ENCODE assay signal across 8 cellular contexts in genomic region chr11:9506489-9507343, GRCh38. TPM values are rescaled to one million over a fixed set of nuclear protein-coding genes. Genes with fewer than 3 reads are reported as not detected.
DNase-seq lines count a peak whose midpoint lies in the region; ATAC-seq, FAIRE-seq and TF ChIP-seq lines count a peak whose summit lies in the region.

No MANE protein-coding gene starts in this region.

- peak; percentile 52 to 84 (median 72) for DNase-seq in CD4-positive, CD25-positive, alpha-beta regulatory T cell
- peak; percentile 80 for DNase-seq in H4 (ENCODE audit: low spot score)
- peak; percentile 51 for DNase-seq in NCI-H2171 treated with DMSO at 0.1 percent for 48 hours (lab: John Stamatoyannopoulos, UW)
- DNase-seq in mammary epithelial cell: peak; percentile 60
- DNase-seq in stimulated activated CD4-positive, alpha-beta T cell treated with anti-CD3 and anti-CD28 coated beads, Interleukin-1b, Interleukin-23, amount 100 ng/mL, for 4 hours (ENCODE audit: low read depth in 2 of 2): peak; percentile 63 to 74
- no peak for DNase-seq in mesenteric fat pad (ENCODE audit: low spot score)

- WGBS in mammary epithelial cell (ENCODE audit: low coverage, missing lambda C conversion rate): 47% methylated on average over 6 of the region's 6 CpGs

- no peak overlapping the region for H3K4me3 ChIP-seq in CD4-positive, CD25-positive, alpha-beta regulatory T cell (ENCODE audit: low read depth, low read length)
- no peak overlapping the region for H3K4me3 ChIP-seq in WI38 (ENCODE audit: low read depth, low read length)
- H3K4me3 ChIP-seq in mammary epithelial cell (replicated peaks in 1 of 3; ENCODE audit: insufficient read depth in 1 of 3, low read depth in 2 of 3, low read length in 3 of 3): no peak overlapping the region

- peaks cover 11 to 24% (median 17%) of the 10 kb centered on the region in 4 donors for H3K4me1 Mint-ChIP-seq in CD4-positive, CD25-positive, alpha-beta regulatory T cell

- no peak overlapping the region for H3K9ac ChIP-seq in mammary epithelial cell (ENCODE audit: insufficient read depth, low read length)

- ATAC-seq in CD4-positive, CD25-positive, alpha-beta regulatory T cell (ENCODE audit: low read depth in 2 of 2): peak; percentile 74 to 83

- H3K79me2 ChIP-seq in mammary epithelial cell (ENCODE audit: insufficient read depth, low read length): no peaks in the 10 kb centered on the region

- intact Hi-C loops in mammary epithelial cell (cut with micrococcal nuclease): loop anchor here (1.0 to 5.0 kb wide), 8 partner anchors 44 to 592 kb away; partner anchors contain the start of genes TMEM9B and ZNF143

- H3K27ac ChIP-seq in CD4-positive, CD25-positive, alpha-beta regulatory T cell (ENCODE audit: insufficient read depth, low read length, poor library complexity, severe bottlenecking): no peak overlapping the region
- no peak overlapping the region for H3K27ac ChIP-seq in mammary epithelial cell (ENCODE audit: insufficient read depth, low read depth, low read length)

- peak; percentile 82 for TF ChIP-seq CTCF in WI38 (IDR thresholded peaks at IDR 0.05; ENCODE audit: low read depth, low read length)
- peak; percentile 88 to 91 for TF ChIP-seq CTCF in mammary epithelial cell (conservative IDR thresholded peaks at IDR 0.05 in 1 of 2, IDR thresholded peaks at IDR 0.05 in 1 of 2; ENCODE audit: extremely low read depth in 1 of 2, insufficient read depth in 1 of 2, low read depth in 1 of 2, low read length in 2 of 2)

- peaks cover 28% of the 10 kb centered on the region for H3K36me3 Mint-ChIP-seq in CD4-positive, CD25-positive, alpha-beta regulatory T cell

- H2AFZ ChIP-seq in mammary epithelial cell (ENCODE audit: low read depth, low read length): no peak overlapping the region

- in situ Hi-C loops in mammary epithelial cell (cut with MboI; ENCODE audit: low sequenced_read_pairs in 2 of 2): loop anchor here in 1 of 2 donors (25.0 kb wide), 1 partner anchor 494 kb away; the partner anchor contains the start of gene NRIP3

- peaks cover 6% of the 10 kb centered on the region for H3K4me1 ChIP-seq in CD4-positive, CD25-positive, alpha-beta regulatory T cell (ENCODE audit: control insufficient read depth, insufficient read depth, low read length, poor library complexity, severe bottlenecking)
- H3K4me1 ChIP-seq in mammary epithelial cell (ENCODE audit: insufficient read depth, low read length): no peaks in the 10 kb centered on the region

- no peaks in the 10 kb centered on the region for H3K27me3 Mint-ChIP-seq in CD4-positive, CD25-positive, alpha-beta regulatory T cell

- no peaks in the 10 kb centered on the region for H4K20me1 ChIP-seq in mammary epithelial cell (ENCODE audit: insufficient read depth, low read length)

- FAIRE-seq in islet of Langerhans (lab: Jason Lieb, UNC): peak; percentile 85

- CTCF ChIA-PET in mammary epithelial cell (lab: Charles Lee; ENCODE audit: low non-redundant PET): interaction anchor here (0.5 to 0.8 kb wide), 9 partner anchors 18 to 793 kb away, joined by 3 to 18 read pairs (median 3); no protein-coding TSS in a partner anchor

- H3K27me3 ChIP-seq in CD4-positive, CD25-positive, alpha-beta regulatory T cell (ENCODE audit: control insufficient read depth, insufficient read depth, low read length): no peaks in the 10 kb centered on the region
- no peaks in the 10 kb centered on the region for H3K27me3 ChIP-seq in mammary epithelial cell (ENCODE audit: insufficient read depth, low read length)

- H3K27ac Mint-ChIP-seq in CD4-positive, CD25-positive, alpha-beta regulatory T cell: peak overlapping the region in 1 of 3 donors; percentile 68

- peaks cover 24% of the 10 kb centered on the region for H3K36me3 ChIP-seq in CD4-positive, CD25-positive, alpha-beta regulatory T cell (ENCODE audit: control insufficient read depth, insufficient read depth, low read length)
- peaks cover 7% of the 10 kb centered on the region for H3K36me3 ChIP-seq in mammary epithelial cell (ENCODE audit: insufficient read depth, low read length)

- H3K9me3 ChIP-seq in CD4-positive, CD25-positive, alpha-beta regulatory T cell (ENCODE audit: control insufficient read depth in 2 of 2, low read length in 2 of 2): no peaks in the 10 kb centered on the region
- no peaks in the 10 kb centered on the region for H3K9me3 ChIP-seq in mammary epithelial cell (replicated peaks; ENCODE audit: insufficient read depth, low read length)

- H3K9me3 Mint-ChIP-seq in CD4-positive, CD25-positive, alpha-beta regulatory T cell: no peaks in the 10 kb centered on the region

- H3K4me3 Mint-ChIP-seq in CD4-positive, CD25-positive, alpha-beta regulatory T cell: no peak overlapping the region

- dilution Hi-C loops in mammary epithelial cell (cut with HindIII; ENCODE audit: low sequenced_read_pairs): no loop called here

- BruUV-seq in mammary epithelial cell (replicated peaks; lab: Mats Ljungman, UMichigan): no TSS peak

- H3K4me2 ChIP-seq in mammary epithelial cell (ENCODE audit: insufficient read depth, low read depth, low read length): no peak overlapping the region

RNA-seq across cellular contexts. Expression of gene ZNF143, which starts 45.9 kb away (rescaled TPM):
- 45.6 TPM for total RNA-seq in CD4-positive, CD25-positive, alpha-beta regulatory T cell
- polyA plus RNA-seq in CD4-positive, CD25-positive, alpha-beta regulatory T cell: 10 to 100 TPM; 32.4 to 42.3 (median 36.4) TPM
- total RNA-seq in H4 (2014; rRNA removed; shearing (Covaris generic)): 27.6 and 38.0 TPM in 2 replicates
- 10 to 100 TPM; 19.5 to 22.7 TPM for total RNA-seq in mammary epithelial cell
- polyA plus RNA-seq in mammary epithelial cell: 25.6 TPM
- 31.7 TPM for polyA minus RNA-seq in mammary epithelial cell
- 38.2 TPM for total RNA-seq in mesenteric fat pad
